In the genomic region with DNA sequence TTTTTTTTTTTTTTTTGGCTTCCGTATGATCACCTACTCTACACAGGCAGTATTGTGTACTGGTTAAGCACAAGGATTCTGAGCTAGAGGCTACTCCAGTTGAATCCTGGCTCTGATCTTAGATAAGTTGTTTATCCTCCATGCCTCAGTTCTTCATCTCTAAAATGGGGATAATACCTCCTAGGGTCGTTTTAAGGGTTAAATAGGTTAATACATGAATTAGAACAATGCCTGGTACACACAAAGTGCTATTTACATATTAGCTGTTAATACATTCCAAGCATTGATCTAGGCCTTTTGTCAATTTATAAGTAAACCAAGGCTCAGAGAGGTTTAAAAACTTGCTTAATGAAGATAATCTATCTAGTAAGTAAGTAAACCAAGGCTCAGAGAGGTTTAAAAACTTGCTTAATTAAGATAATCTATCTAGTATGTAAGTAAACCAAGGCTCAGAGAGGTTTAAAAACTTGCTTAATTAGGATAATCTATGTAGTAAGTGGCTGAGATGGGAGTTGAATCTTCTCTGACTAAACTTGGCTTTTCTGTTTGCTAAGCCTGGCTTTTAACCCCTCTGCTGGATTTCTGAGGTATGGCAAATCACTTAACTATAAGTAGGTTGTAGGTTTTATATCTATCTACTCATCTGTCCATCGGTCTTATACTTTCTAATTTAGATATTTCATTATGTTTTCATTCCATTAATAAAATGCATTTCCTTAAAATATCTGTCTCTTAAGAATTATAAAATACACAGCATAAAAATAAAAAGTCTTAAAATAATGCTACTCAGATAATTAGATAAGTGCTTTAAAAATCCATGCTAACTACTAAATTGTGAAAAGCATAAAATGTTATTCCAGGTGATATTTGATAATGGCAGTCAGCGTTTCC, we compare ENCODE assay signal across 8 cellular contexts. TPM values are rescaled to one million over a fixed set of nuclear protein-coding genes. Genes with fewer than 3 reads are reported as not detected.
DNase-seq lines count a peak whose midpoint lies in the region; ATAC-seq and TF ChIP-seq lines count a peak whose summit lies in the region.

No MANE protein-coding gene starts in this region.

- no peaks in the 10 kb centered on the region for H3K27me3 ChIP-seq in GM23338 (ENCODE audit: insufficient read depth)

- no peak overlapping the region for H3K27ac Mint-ChIP-seq in GM23338
- no peak overlapping the region for H3K27ac Mint-ChIP-seq in nephron progenitor cell

- DNase-seq in DMS153 treated with DMSO at 0.1 percent for 48 hours (lab: John Stamatoyannopoulos, UW; ENCODE audit: unreplicated experiment) (peak; percentile 28), DMS153 (lab: John Stamatoyannopoulos, UW) (no peak), GM23338 (ENCODE audit: low spot score) (peak; percentile 70), LoVo (ENCODE audit: low spot score) (peak; percentile 68), amniotic epithelial cell (ENCODE audit: low read depth) (peak; percentile 47), nephron progenitor cell (no peak), NCI-H187 treated with DMSO at 0.1 percent for 48 hours (lab: John Stamatoyannopoulos, UW) (no peak)
- no peak for DNase-seq in activated CD4-positive, CD25-positive, alpha-beta regulatory T cell treated with anti-CD3 and anti-CD28 coated beads, Interleukin-2, amount 50 U/mL, for 72 hours

- H4K20me1 ChIP-seq in GM23338 (replicated peaks; ENCODE audit: insufficient read depth): no peaks in the 10 kb centered on the region

- H3K79me2 ChIP-seq in GM23338 (replicated peaks; ENCODE audit: insufficient read depth): peaks cover 3% of the 10 kb centered on the region

- H3K4me3 Mint-ChIP-seq in GM23338 (no peak overlapping the region), nephron progenitor cell (no peak overlapping the region)

- H3K9me3 Mint-ChIP-seq in GM23338 (no peaks in the 10 kb centered on the region), nephron progenitor cell (no peaks in the 10 kb centered on the region)

- ATAC-seq in GM23338: peak; percentile 76

- H3F3A ChIP-seq in GM23338 (replicated peaks; ENCODE audit: low read depth): no peaks in the 10 kb centered on the region

- H2AFZ ChIP-seq in GM23338: no peak overlapping the region

- no peak overlapping the region for H3K4me2 ChIP-seq in GM23338

- H3K4me1 ChIP-seq in GM23338 (ENCODE audit: insufficient read depth): no peaks in the 10 kb centered on the region; the same call in 1 of the 2 replicates

- peak; percentile 40 to 46 for TF ChIP-seq CTCF in GM23338 (conservative IDR thresholded peaks at IDR 0.05; ENCODE audit: low read depth in 2 of 2)
- peak; percentile 7 for TF ChIP-seq CTCF in nephron progenitor cell (IDR thresholded peaks at IDR 0.05)

- H3K27me3 Mint-ChIP-seq in GM23338 (ENCODE audit: insufficient read depth, low read depth, poor library complexity) (no peaks in the 10 kb centered on the region), nephron progenitor cell (ENCODE audit: low read depth, poor library complexity) (no peaks in the 10 kb centered on the region)

- H3K4me1 Mint-ChIP-seq in GM23338 (peaks cover 3% of the 10 kb centered on the region; the same call in 2 of the 3 replicates), nephron progenitor cell (peaks cover 6% of the 10 kb centered on the region)

- H3K36me3 ChIP-seq in GM23338 (ENCODE audit: insufficient read depth): no peaks in the 10 kb centered on the region

- H3K36me3 Mint-ChIP-seq in GM23338 (ENCODE audit: low read depth) (no peaks in the 10 kb centered on the region), nephron progenitor cell (ENCODE audit: low read depth) (no peaks in the 10 kb centered on the region)

- H3K9me2 ChIP-seq in GM23338 (ENCODE audit: insufficient read depth): no peaks in the 10 kb centered on the region

- H3K4me3 ChIP-seq in GM23338: no peak overlapping the region

- H3K27ac ChIP-seq in GM23338 (ENCODE audit: low read depth): no peak overlapping the region

TF ChIP-seq in GM23338, 12 proteins besides CTCF, POLR2A, EP300 and RAD21 (continues in another document):
- TF ChIP-seq NANOG (IDR thresholded peaks at IDR 0.05; ENCODE audit: borderline replicate concordance) (no peak), EZH2 (IDR thresholded peaks at IDR 0.05; ENCODE audit: low read depth, unreplicated experiment) (no peak), CREB1 (CRISPR knock-in tag; IDR thresholded peaks at IDR 0.05; ENCODE audit: low read depth) (no peak), JUNB (IDR thresholded peaks at IDR 0.05; ENCODE audit: unreplicated experiment) (no peak)
- TF ChIP-seq, protein P1, sequence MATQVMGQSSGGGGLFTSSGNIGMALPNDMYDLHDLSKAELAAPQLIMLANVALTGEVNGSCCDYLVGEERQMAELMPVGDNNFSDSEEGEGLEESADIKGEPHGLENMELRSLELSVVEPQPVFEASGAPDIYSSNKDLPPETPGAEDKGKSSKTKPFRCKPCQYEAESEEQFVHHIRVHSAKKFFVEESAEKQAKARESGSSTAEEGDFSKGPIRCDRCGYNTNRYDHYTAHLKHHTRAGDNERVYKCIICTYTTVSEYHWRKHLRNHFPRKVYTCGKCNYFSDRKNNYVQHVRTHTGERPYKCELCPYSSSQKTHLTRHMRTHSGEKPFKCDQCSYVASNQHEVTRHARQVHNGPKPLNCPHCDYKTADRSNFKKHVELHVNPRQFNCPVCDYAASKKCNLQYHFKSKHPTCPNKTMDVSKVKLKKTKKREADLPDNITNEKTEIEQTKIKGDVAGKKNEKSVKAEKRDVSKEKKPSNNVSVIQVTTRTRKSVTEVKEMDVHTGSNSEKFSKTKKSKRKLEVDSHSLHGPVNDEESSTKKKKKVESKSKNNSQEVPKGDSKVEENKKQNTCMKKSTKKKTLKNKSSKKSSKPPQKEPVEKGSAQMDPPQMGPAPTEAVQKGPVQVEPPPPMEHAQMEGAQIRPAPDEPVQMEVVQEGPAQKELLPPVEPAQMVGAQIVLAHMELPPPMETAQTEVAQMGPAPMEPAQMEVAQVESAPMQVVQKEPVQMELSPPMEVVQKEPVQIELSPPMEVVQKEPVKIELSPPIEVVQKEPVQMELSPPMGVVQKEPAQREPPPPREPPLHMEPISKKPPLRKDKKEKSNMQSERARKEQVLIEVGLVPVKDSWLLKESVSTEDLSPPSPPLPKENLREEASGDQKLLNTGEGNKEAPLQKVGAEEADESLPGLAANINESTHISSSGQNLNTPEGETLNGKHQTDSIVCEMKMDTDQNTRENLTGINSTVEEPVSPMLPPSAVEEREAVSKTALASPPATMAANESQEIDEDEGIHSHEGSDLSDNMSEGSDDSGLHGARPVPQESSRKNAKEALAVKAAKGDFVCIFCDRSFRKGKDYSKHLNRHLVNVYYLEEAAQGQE (IDR thresholded peaks at IDR 0.05; ENCODE audit: unreplicated experiment): no peak

RNA-seq across cellular contexts. Expression of gene ST7, which starts 59.2 kb away (rescaled TPM):
- total RNA-seq in GM23338 (2014; rRNA removed; shearing (Covaris generic)): 17.0 and 18.3 TPM in 2 replicates
- polyA plus RNA-seq in GM23338 (2016; fragmentation: Nextera tagmentation; extraction: Ambion mirVana): 8.7 and 9.9 TPM in 2 replicates

Comparison
In these comparisons a context has a peak if more than half of its experiments do, and no peak if none do; other contexts are left out.
1. DNase-seq: peak in DMS153 treated with DMSO at 0.1 percent for 48 hours (single experiment), GM23338 (single experiment), LoVo (single experiment) and amniotic epithelial cell (single experiment); none in DMS153 (single experiment), nephron progenitor cell (single experiment), activated CD4-positive, CD25-positive, alpha-beta regulatory T cell treated with anti-CD3 and anti-CD28 coated beads, Interleukin-2, amount 50 U/mL, for 72 hours (single experiment) and NCI-H187 treated with DMSO at 0.1 percent for 48 hours (single experiment).